Comparison of ENCODE assay signal across 1 cellular context in genomic region chr6:154506108-154506507, GRCh38.
A peak's percentile ranks its signal among the peaks of the same experiment; 100 is the strongest.
TF ChIP-seq lines count a peak whose summit lies in the region.

No MANE protein-coding gene starts in this region.

TF ChIP-seq in HepG2, 621 proteins besides CTCF, POLR2A, EP300 and RAD21 (continued from another document):
- TF ChIP-seq MNT (IDR thresholded peaks at IDR 0.05): peak; percentile 43; the same call in 1 of the 2 replicates
- 0 out of 2 replicates have a peak, but pooled peaks have one; percentile 39 for TF ChIP-seq ZNF430 (CRISPR knock-in tag; IDR thresholded peaks at IDR 0.05)
- no peak for TF ChIP-seq MBD4 (IDR thresholded peaks at IDR 0.05; ENCODE audit: borderline replicate concordance, low read length)
- 0 out of 2 replicates have a peak, but pooled peaks have one; percentile 9 for TF ChIP-seq FOXA1 (IDR thresholded peaks at IDR 0.05)
- no peak for TF ChIP-seq FOXA1 (CRISPR knock-in tag; IDR thresholded peaks at IDR 0.05)
- no peak for TF ChIP-seq DRAP1 (CRISPR knock-in tag; IDR thresholded peaks at IDR 0.05)
